ENCODE assay signal across 32 cellular contexts in genomic region chr11:7462706-7463105, GRCh38. TPM values are rescaled to one million over a fixed set of nuclear protein-coding genes. Genes with fewer than 3 reads are reported as not detected.
"Had no signal": no experiment of that assay in that cellular context is flagged by ENCODE, and none has a peak within 500 bp of the region (broad histone marks: within the 10 kb centered on the region; RNA-seq: fewer than 3 reads in every experiment).

No MANE protein-coding gene starts in this region.

- H3K36me3 Mint-ChIP-seq: activated CD4-positive, alpha-beta memory T cell treated with anti-CD3 and anti-CD28 coated beads for 36 hours; activated naive CD4-positive, alpha-beta T cell treated with anti-CD3 and anti-CD28 coated beads, Interleukin-2, amount 50 U/mL, for 72 hours had no signal

- DNase-seq: activated CD4-positive, alpha-beta memory T cell treated with anti-CD3 and anti-CD28 coated beads for 36 hours; activated CD4-positive, alpha-beta T cell treated with anti-CD3 and anti-CD28 coated beads, Interleukin-2, amount 10 ng/mL, durations not matched to agents 7 days and 5 days; activated CD4-positive, CD25-positive, alpha-beta regulatory T cell; activated CD8-positive, alpha-beta memory T cell treated with anti-CD3 and anti-CD28 coated beads for 24 hours; activated effector memory CD4-positive, alpha-beta T cell treated with anti-CD3 and anti-CD28 coated beads, Interleukin-2, amount 50 U/mL, for 16 hours; activated naive CD4-positive, alpha-beta T cell treated with Interleukin-2 at 50 U/mL for 16 hours; activated naive CD8-positive, alpha-beta T cell treated with anti-CD3 and anti-CD28 coated beads, Interleukin-2, amount 50 U/mL, for 24 hours; activated T-cell treated with anti-CD3 and anti-CD28 coated beads, Interleukin-2, amount 50 U/mL, for 4 hours; amniotic stem cell; body of pancreas; central memory CD4-positive, alpha-beta T cell; Karpas-422; MM.1S; NCI-H1105; NCI-H1436; NCI-H1694 treated with DMSO at 0.1 percent for 48 hours; NCI-H2029 treated with DMSO at 0.1 percent for 48 hours; NCI-H345; NCI-H510A; NCI-H526 treated with DMSO at 0.1 percent for 48 hours; NCI-H82; OCI-M1; Right ventricle myocardium superior; RPMI8226; SJCRH30; T-helper 1 cell had no signal

- H3K27me3 ChIP-seq: ascending aorta, body of pancreas, SJCRH30 had no signal

- H3K27ac ChIP-seq: ascending aorta, body of pancreas, SJCRH30, VCaP had no signal

- H3K4me1 ChIP-seq: ascending aorta, body of pancreas, SJCRH30 had no signal

- ATAC-seq: activated naive CD4-positive, alpha-beta T cell treated with anti-CD3 and anti-CD28 coated beads, Interleukin-2, amount 50 U/mL, for 72 hours; activated naive CD8-positive, alpha-beta T cell treated with anti-CD3 and anti-CD28 coated beads, Interleukin-2, amount 50 U/mL, for 24 hours; activated T-cell treated with anti-CD3 and anti-CD28 coated beads, Interleukin-2, amount 50 U/mL, for 4 hours; body of pancreas; Panc1 had no signal

- H3K9me3 ChIP-seq: ascending aorta, body of pancreas, SJCRH30 had no signal

- H3K9me3 Mint-ChIP-seq: activated CD4-positive, alpha-beta memory T cell treated with anti-CD3 and anti-CD28 coated beads for 36 hours; activated CD4-positive, alpha-beta T cell treated with anti-CD3 and anti-CD28 coated beads, Interleukin-2, amount 10 ng/mL, durations not matched to agents 7 days and 5 days; activated naive CD8-positive, alpha-beta T cell treated with anti-CD3 and anti-CD28 coated beads, Interleukin-2, amount 50 U/mL, for 24 hours; activated T-cell treated with anti-CD3 and anti-CD28 coated beads, Interleukin-2, amount 50 U/mL, for 4 hours had no signal

- H3K36me3 ChIP-seq: ascending aorta, SJCRH30 had no signal

- FAIRE-seq: bronchial epithelial cell had no signal

- H3K4me3 Mint-ChIP-seq: activated CD4-positive, alpha-beta memory T cell treated with anti-CD3 and anti-CD28 coated beads for 36 hours; activated CD4-positive, alpha-beta T cell treated with anti-CD3 and anti-CD28 coated beads, Interleukin-2, amount 10 ng/mL, durations not matched to agents 7 days and 5 days; activated naive CD8-positive, alpha-beta T cell treated with anti-CD3 and anti-CD28 coated beads, Interleukin-2, amount 50 U/mL, for 24 hours; activated T-cell treated with anti-CD3 and anti-CD28 coated beads, Interleukin-2, amount 50 U/mL, for 4 hours had no signal

- H3K27ac Mint-ChIP-seq: activated CD4-positive, alpha-beta memory T cell treated with anti-CD3 and anti-CD28 coated beads for 36 hours; activated CD4-positive, alpha-beta T cell treated with anti-CD3 and anti-CD28 coated beads, Interleukin-2, amount 10 ng/mL, durations not matched to agents 7 days and 5 days; activated naive CD4-positive, alpha-beta T cell treated with anti-CD3 and anti-CD28 coated beads, Interleukin-2, amount 50 U/mL, for 72 hours; activated naive CD8-positive, alpha-beta T cell treated with anti-CD3 and anti-CD28 coated beads, Interleukin-2, amount 50 U/mL, for 24 hours had no signal

- H3K27me3 Mint-ChIP-seq: activated CD4-positive, alpha-beta memory T cell treated with anti-CD3 and anti-CD28 coated beads for 36 hours; activated CD4-positive, alpha-beta T cell treated with anti-CD3 and anti-CD28 coated beads, Interleukin-2, amount 10 ng/mL, durations not matched to agents 7 days and 5 days; activated naive CD8-positive, alpha-beta T cell treated with anti-CD3 and anti-CD28 coated beads, Interleukin-2, amount 50 U/mL, for 24 hours had no signal

- H3K4me3 ChIP-seq: ascending aorta, body of pancreas, SJCRH30 had no signal

- H3K4me1 Mint-ChIP-seq: activated CD4-positive, alpha-beta T cell treated with anti-CD3 and anti-CD28 coated beads, Interleukin-2, amount 10 ng/mL, durations not matched to agents 7 days and 5 days had no signal

RNA-seq across cellular contexts. Expression of gene OLFML1, which starts 22.6 kb away (rescaled TPM):
- total RNA-seq: activated CD4-positive, alpha-beta memory T cell treated with anti-CD3 and anti-CD28 coated beads for 36 hours; activated CD4-positive, alpha-beta T cell treated with anti-CD3 and anti-CD28 coated beads, Interleukin-2, amount 10 ng/mL, durations not matched to agents 7 days and 5 days; activated naive CD4-positive, alpha-beta T cell treated with anti-CD3 and anti-CD28 coated beads, Interleukin-2, amount 50 U/mL, for 72 hours; activated T-cell treated with anti-CD3 and anti-CD28 coated beads, Interleukin-2, amount 50 U/mL, for 4 hours; bronchial epithelial cell; SJCRH30; T-helper 2 cell treated with Interferon-gamma antibody and Interleukin-4, amounts not matched to agents 100 ng/mL and 5 ng/mL, for 36 hours had no signal
